ENCODE assay signal across 11 cellular contexts in the genomic region with DNA sequence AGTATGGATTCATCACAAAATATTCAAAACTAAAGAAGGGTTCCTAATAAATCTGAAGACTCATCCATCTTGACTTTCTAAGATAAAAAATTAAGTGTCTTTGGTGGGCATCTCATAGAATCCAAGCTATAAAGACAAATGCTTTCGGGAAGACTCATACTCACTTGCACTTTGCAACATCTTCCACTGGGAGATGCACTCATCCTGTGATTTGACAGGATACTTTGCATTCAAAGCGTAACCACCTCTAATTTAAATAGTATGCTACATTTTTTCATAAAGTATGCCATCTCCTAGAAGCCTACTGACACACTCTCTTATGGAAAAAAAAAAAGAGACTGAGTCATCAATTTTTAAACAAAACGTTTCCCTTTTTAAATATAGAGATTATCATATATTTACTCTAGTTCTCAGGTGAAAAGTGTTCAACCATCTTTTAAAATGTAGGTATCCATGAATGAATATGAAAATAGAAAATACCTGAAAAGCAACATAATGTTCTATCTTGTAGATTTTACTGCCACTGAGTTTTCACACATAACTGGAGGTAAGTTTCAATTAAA.
DNase-seq lines count a peak whose midpoint lies in the region; ATAC-seq and TF ChIP-seq lines count a peak whose summit lies in the region.
"Had no signal": no experiment of that assay in that cellular context is flagged by ENCODE, and none has a peak within 500 bp of the region (broad histone marks: within the 10 kb centered on the region; RNA-seq: fewer than 3 reads in every experiment).

No MANE protein-coding gene starts in this region.

- no peak overlapping the region for H2AFZ ChIP-seq in osteoblast (ENCODE audit: low read length)

- no peak overlapping the region for H3K4me3 Mint-ChIP-seq in endodermal cell
- H3K4me3 Mint-ChIP-seq in stimulated activated naive CD8-positive, alpha-beta T cell treated with anti-CD3 and anti-CD28 coated beads, Interleukin-15, amount 100 ng/mL, for 72 hours, result no peak overlapping the region
- H3K4me3 Mint-ChIP-seq: central memory CD8-positive, alpha-beta T cell had no signal

- peaks cover 2% of the 10 kb centered on the region for H3K27me3 Mint-ChIP-seq in endodermal cell (ENCODE audit: insufficient read depth)
- no peaks in the 10 kb centered on the region for H3K27me3 Mint-ChIP-seq in stimulated activated naive CD8-positive, alpha-beta T cell treated with anti-CD3 and anti-CD28 coated beads, Interleukin-15, amount 100 ng/mL, for 72 hours
- H3K27me3 Mint-ChIP-seq: central memory CD8-positive, alpha-beta T cell had no signal

- no peak overlapping the region for H3K4me2 ChIP-seq in osteoblast (ENCODE audit: insufficient read depth, low read length)

- no peak overlapping the region for H3K27ac Mint-ChIP-seq in endodermal cell
- H3K27ac Mint-ChIP-seq in stimulated activated naive CD8-positive, alpha-beta T cell treated with anti-CD3 and anti-CD28 coated beads, Interleukin-15, amount 100 ng/mL, for 72 hours, result no peak overlapping the region

- H3K9me3 ChIP-seq in endodermal cell (ENCODE audit: control insufficient read depth, low read length) (no peaks in the 10 kb centered on the region), osteoblast (ENCODE audit: low read depth, low read length) (no peaks in the 10 kb centered on the region)

- peaks cover under 1% of the 10 kb centered on the region for H3K4me1 Mint-ChIP-seq in endodermal cell
- H3K4me1 Mint-ChIP-seq in stimulated activated naive CD8-positive, alpha-beta T cell treated with anti-CD3 and anti-CD28 coated beads, Interleukin-15, amount 100 ng/mL, for 72 hours, result no peaks in the 10 kb centered on the region
- H3K4me1 Mint-ChIP-seq: central memory CD8-positive, alpha-beta T cell had no signal

- H4K20me1 ChIP-seq in osteoblast (ENCODE audit: insufficient read depth, low read length), result no peaks in the 10 kb centered on the region

- WGBS in endodermal cell (ENCODE audit: insufficient coverage in 1 of 2, insufficient read length in 1 of 2), 2 experiments, result 73% methylated on average over 2 of the region's 3 CpGs; no CpG with 5 or more reads in 1 of the 2 experiments

- ATAC-seq in stimulated activated naive CD8-positive, alpha-beta T cell treated with anti-CD3 and anti-CD28 coated beads, Interleukin-15, amount 100 ng/mL, for 72 hours, result no peak
- no peak for ATAC-seq in HG03521 (IDR thresholded peaks at IDR 0.05; ENCODE audit: unreplicated experiment)

- no peaks in the 10 kb centered on the region for H3K79me2 ChIP-seq in osteoblast (ENCODE audit: insufficient read depth, low read length)

- H3K27ac ChIP-seq in endodermal cell (ENCODE audit: low read depth, low read length), result no peak overlapping the region
- H3K27ac ChIP-seq in osteoblast (ENCODE audit: low read depth, low read length), result no peak overlapping the region

- H3K36me3 ChIP-seq in endodermal cell (ENCODE audit: control insufficient read depth, insufficient read depth, low read length) (no peaks in the 10 kb centered on the region), osteoblast (ENCODE audit: insufficient read depth, low read length) (no peaks in the 10 kb centered on the region)

- H3K9ac ChIP-seq in endodermal cell (ENCODE audit: extremely low read depth, low read length, poor library complexity, severe bottlenecking), result no peak overlapping the region

- no peaks in the 10 kb centered on the region for H3K4me1 ChIP-seq in endodermal cell (ENCODE audit: control insufficient read depth, insufficient read depth, low read length)
- H3K4me1 ChIP-seq in osteoblast (ENCODE audit: insufficient read depth, low read length), result no peaks in the 10 kb centered on the region

- H3K4me3 ChIP-seq in endodermal cell (ENCODE audit: low read length), result no peak overlapping the region
- no peak overlapping the region for H3K4me3 ChIP-seq in osteoblast (ENCODE audit: insufficient read depth, low read length)

- H3K27me3 ChIP-seq in endodermal cell (ENCODE audit: control insufficient read depth, insufficient read depth, low read length, poor library complexity, severe bottlenecking) (no peaks in the 10 kb centered on the region), osteoblast (ENCODE audit: insufficient read depth, low read length) (no peaks in the 10 kb centered on the region)

- peak; percentile 62 for TF ChIP-seq CTCF in endodermal cell (conservative IDR thresholded peaks at IDR 0.05)
- peak; percentile 36 for TF ChIP-seq CTCF in osteoblast (IDR thresholded peaks at IDR 0.05; ENCODE audit: extremely low read depth, low read depth, low read length)

- peak; percentile 7 to 10 for DNase-seq in NCI-H446 (lab: John Stamatoyannopoulos, UW)
- no peak for DNase-seq in NCI-H446 treated with DMSO at 0.1 percent for 48 hours (lab: John Stamatoyannopoulos, UW)
- peak; percentile 4 for DNase-seq in NCI-H526 treated with DMSO at 0.1 percent for 48 hours (lab: John Stamatoyannopoulos, UW)
- DNase-seq in endodermal cell, result no peak
- DNase-seq in osteoblast (ENCODE audit: insufficient read length, low spot score, missing footprints), result no peak
- no peak for DNase-seq in stimulated activated naive CD8-positive, alpha-beta T cell treated with anti-CD3 and anti-CD28 coated beads, Interleukin-15, amount 100 ng/mL, for 72 hours
- no peak for DNase-seq in activated naive CD4-positive, alpha-beta T cell (lab: John Stamatoyannopoulos, UW)
- DNase-seq: islet precursor cell, SHP77 treated with DMSO at 0.1 percent for 48 hours had no signal

- H3K9me3 Mint-ChIP-seq in endodermal cell, result peaks cover 52% of the 10 kb centered on the region
- no peaks in the 10 kb centered on the region for H3K9me3 Mint-ChIP-seq in stimulated activated naive CD8-positive, alpha-beta T cell treated with anti-CD3 and anti-CD28 coated beads, Interleukin-15, amount 100 ng/mL, for 72 hours

- no peaks in the 10 kb centered on the region for H3K36me3 Mint-ChIP-seq in endodermal cell (ENCODE audit: low read depth)

Comparison
In these comparisons a context has a peak if more than half of its experiments do, and no peak if none do; other contexts are left out.
1. DNase-seq: peak in NCI-H446 (2 of 2) and NCI-H526 treated with DMSO at 0.1 percent for 48 hours (single experiment); none in NCI-H446 treated with DMSO at 0.1 percent for 48 hours (single experiment), endodermal cell (single experiment), osteoblast (single experiment), stimulated activated naive CD8-positive, alpha-beta T cell treated with anti-CD3 and anti-CD28 coated beads, Interleukin-15, amount 100 ng/mL, for 72 hours (0 of 2) and activated naive CD4-positive, alpha-beta T cell (0 of 4).